In genomic region chr14:95495538-95496025, GRCh38 we compare ENCODE assay signal across 8 cellular contexts. TPM values are rescaled to one million over a fixed set of nuclear protein-coding genes. Genes with fewer than 3 reads are reported as not detected.
A peak's percentile ranks its signal among the peaks of the same experiment; 100 is the strongest.
DNase-seq lines count a peak whose midpoint lies in the region; ATAC-seq and TF ChIP-seq lines count a peak whose summit lies in the region.

No MANE protein-coding gene starts in this region.

- H3K27me3 ChIP-seq in RWPE2 (ENCODE audit: insufficient read depth, poor library complexity, severe bottlenecking) (no peaks in the 10 kb centered on the region), right atrium auricular region (no peaks in the 10 kb centered on the region), uterus (no peaks in the 10 kb centered on the region)

- H3K36me3 ChIP-seq in RWPE2 (ENCODE audit: low read depth) (no peaks in the 10 kb centered on the region), right atrium auricular region (no peaks in the 10 kb centered on the region), uterus (no peaks in the 10 kb centered on the region)

- TF ChIP-seq POLR2A in uterus (IDR thresholded peaks at IDR 0.05), result no peak

- peaks cover 14% of the 10 kb centered on the region for H3K4me1 ChIP-seq in RWPE2 (ENCODE audit: insufficient read depth, poor library complexity, severe bottlenecking)
- H3K4me1 ChIP-seq in right atrium auricular region, result peaks cover 0 to 72% of the 10 kb centered on the region in 2 donors
- H3K4me1 ChIP-seq in uterus, result peaks cover 6 to 22% of the 10 kb centered on the region in 2 donors

- TF ChIP-seq CTCF in RWPE2 (IDR thresholded peaks at IDR 0.05; ENCODE audit: poor library complexity, severe bottlenecking), result no peak
- TF ChIP-seq CTCF in right atrium auricular region (IDR thresholded peaks at IDR 0.05), result no peak
- TF ChIP-seq CTCF in uterus (IDR thresholded peaks at IDR 0.05), result no peak

- ATAC-seq in Right ventricle myocardium superior (ENCODE audit: poor library complexity) (peak; percentile 7), Right ventricle myocardium inferior (no peak), HG02981 (IDR thresholded peaks at IDR 0.05; ENCODE audit: unreplicated experiment) (peak; percentile 86), RWPE2 (ENCODE audit: low read depth) (peak; percentile 31; the same call in 2 of the 3 replicates)

- no peak overlapping the region for H3K27ac ChIP-seq in RWPE2 (ENCODE audit: poor library complexity, severe bottlenecking)
- peak overlapping the region; percentile 48 to 55 for H3K27ac ChIP-seq in right atrium auricular region
- peak overlapping the region; percentile 68 to 69 for H3K27ac ChIP-seq in uterus

- intact Hi-C loops in Right ventricle myocardium superior (cut with DNase I) (no loop called here), Right ventricle myocardium inferior (cut with DNase I) (no loop called here), uterus (cut with DNase I; ENCODE audit: low total_unique reads) (no loop called here)

- H3K9me3 ChIP-seq in RWPE2 (ENCODE audit: severe bottlenecking) (no peaks in the 10 kb centered on the region), right atrium auricular region (no peaks in the 10 kb centered on the region), uterus (no peaks in the 10 kb centered on the region)

- H3K4me3 ChIP-seq in RWPE2 (ENCODE audit: severe bottlenecking) (no peak overlapping the region), right atrium auricular region (no peak overlapping the region), uterus (no peak overlapping the region)

- DNase-seq in Right ventricle myocardium superior, result no peak
- DNase-seq in Right ventricle myocardium inferior (ENCODE audit: missing footprints), result no peak
- DNase-seq in RWPE2 (ENCODE audit: low spot score), result no peak
- DNase-seq in right atrium auricular region (ENCODE audit: low spot score), result no peak
- no peak for DNase-seq in uterus
- no peak for DNase-seq in putamen (ENCODE audit: low spot score)
- no peak for DNase-seq in NCI-H187 (lab: John Stamatoyannopoulos, UW)

RNA-seq across cellular contexts. Expression of gene SYNE3, which starts 20.9 kb away (rescaled TPM):
- total RNA-seq in Right ventricle myocardium superior (15.1 TPM), Right ventricle myocardium inferior (16.5 TPM), right atrium auricular region (10 to 100 TPM in 1 of 2 donors, 1 to 10 TPM in 1; 8.2 to 13.2 TPM), uterus (10 to 100 TPM in 2 of 4 donors, 1 to 10 TPM in 2; 4.9 to 36.1 (median 15.2) TPM)

RNA-seq across cellular contexts. Expression of gene GLRX5, which starts 39.3 kb away (rescaled TPM):
- total RNA-seq in Right ventricle myocardium superior (85.4 TPM), Right ventricle myocardium inferior (84.7 TPM), right atrium auricular region (10 to 100 TPM; 54.0 to 58.9 TPM), uterus (10 to 100 TPM in 3 of 4 donors, 1 to 10 TPM in 1; 5.9 to 40.3 (median 23.7) TPM)
